8 cellular contexts compared by ENCODE assay signal in genomic region chr1:226739696-226740065, GRCh38. TPM values are rescaled to one million over a fixed set of nuclear protein-coding genes. Genes with fewer than 3 reads are reported as not detected.
DNase-seq lines count a peak whose midpoint lies in the region; ATAC-seq and TF ChIP-seq lines count a peak whose summit lies in the region.

No MANE protein-coding gene starts in this region.

- H3K4me3 Mint-ChIP-seq in MCF 10A (ENCODE audit: unreplicated experiment): peak overlapping the region; percentile 82
- H3K4me3 Mint-ChIP-seq in naive thymus-derived CD8-positive, alpha-beta T cell: peak overlapping the region; percentile 89 to 99 (median 97)

- H3K27ac Mint-ChIP-seq in MCF 10A (ENCODE audit: low read depth, unreplicated experiment): peak overlapping the region; percentile 33
- H3K27ac Mint-ChIP-seq in naive thymus-derived CD8-positive, alpha-beta T cell: peak overlapping the region; percentile 86 to 99 (median 98)

- BruUV-seq in MCF 10A (replicated peaks; lab: Mats Ljungman, UMichigan): no TSS peak

- no peak for DNase-seq in HL-60 (ENCODE audit: low read depth in 1 of 2, low spot score in 1 of 2)
- no peak for DNase-seq in MCF 10A (ENCODE audit: unreplicated experiment)
- DNase-seq in naive thymus-derived CD8-positive, alpha-beta T cell: no peak
- DNase-seq in lower leg skin (ENCODE audit: low spot score in 2 of 2): no peak
- no peak for DNase-seq in OCI-M1 (lab: John Stamatoyannopoulos, UW)
- DNase-seq in COR-L47 (lab: John Stamatoyannopoulos, UW): no peak
- no peak for DNase-seq in GDM1 (lab: John Stamatoyannopoulos, UW)

- peak; percentile 39 to 65 for ATAC-seq in naive thymus-derived CD8-positive, alpha-beta T cell

- CTCF ChIA-PET in MCF 10A (lab: Yijun Ruan, JAX): interaction anchor here (0.6 to 1.9 kb wide), 10 partner anchors 11 to 1773 kb away, joined by 3 to 6 read pairs (median 4); no protein-coding TSS in a partner anchor

- H3K4me1 ChIP-seq in ACC112 (ENCODE audit: control insufficient read depth, insufficient read depth, low read length, unreplicated experiment): no peaks in the 10 kb centered on the region

- no peaks in the 10 kb centered on the region for H3K36me3 Mint-ChIP-seq in MCF 10A (ENCODE audit: insufficient read depth, unreplicated experiment)
- peaks cover 7 to 38% (median 22%) of the 10 kb centered on the region in 3 donors for H3K36me3 Mint-ChIP-seq in naive thymus-derived CD8-positive, alpha-beta T cell

- H3K4me3 ChIP-seq in ACC112 (ENCODE audit: low read depth, low read length): peak overlapping the region; percentile 90
- H3K4me3 ChIP-seq in HL-60 (replicated peaks; ENCODE audit: insufficient read depth, low read length): no peak overlapping the region; the same call in 1 of the 2 replicates
- H3K4me3 ChIP-seq in lower leg skin (ENCODE audit: low read depth, poor library complexity, severe bottlenecking): no peak overlapping the region

- no peak for TF ChIP-seq POLR2A in lower leg skin (IDR thresholded peaks at IDR 0.05)

- intact Hi-C loops in MCF 10A (cut with micrococcal nuclease) (loop anchor here (1.0 to 10.0 kb wide), 7 partner anchors 23 to 575 kb away; partner anchors contain the start of gene CDC42BPA), lower leg skin (cut with DNase I; ENCODE audit: low total_unique reads) (loop anchor here (10.0 kb wide), 1 partner anchor 85 kb away; no protein-coding TSS in a partner anchor)

- peaks cover 8% of the 10 kb centered on the region for H3K9me3 Mint-ChIP-seq in MCF 10A (ENCODE audit: unreplicated experiment)
- peaks cover 0 to 4% (median 0%) of the 10 kb centered on the region in 9 donors for H3K9me3 Mint-ChIP-seq in naive thymus-derived CD8-positive, alpha-beta T cell

- H2AFZ ChIP-seq in ACC112 (ENCODE audit: low read length, unreplicated experiment): peak overlapping the region; percentile 79

- no peak for TF ChIP-seq CTCF in HL-60 (IDR thresholded peaks at IDR 0.05; ENCODE audit: insufficient read depth, low read length)
- no peak for TF ChIP-seq CTCF in MCF 10A (IDR thresholded peaks at IDR 0.05; ENCODE audit: unreplicated experiment)
- TF ChIP-seq CTCF in lower leg skin (IDR thresholded peaks at IDR 0.05): no peak

- POLR2A ChIA-PET in MCF 10A (lab: Yijun Ruan, JAX): interaction anchor here (0.5 to 5.6 kb wide), 15 partner anchors 10 to 816 kb away, joined by 3 to 61 read pairs (median 8); no protein-coding TSS in a partner anchor
- POLR2A ChIA-PET in naive thymus-derived CD8-positive, alpha-beta T cell (lab: Charles Lee): interaction anchor here (0.6 to 3.2 kb wide), 31 partner anchors 10 to 438 kb away, joined by 3 to 17 read pairs (median 5); no protein-coding TSS in a partner anchor

- 59 to 70% methylated on average over 3 of the region's 3 CpGs for WGBS in lower leg skin, 2 donors

- H3K36me3 ChIP-seq in ACC112 (ENCODE audit: insufficient read depth, low read length): no peaks in the 10 kb centered on the region

- H3K27me3 Mint-ChIP-seq in MCF 10A (ENCODE audit: insufficient read depth, unreplicated experiment): no peaks in the 10 kb centered on the region
- no peaks in the 10 kb centered on the region for H3K27me3 Mint-ChIP-seq in naive thymus-derived CD8-positive, alpha-beta T cell

- H3K27me3 ChIP-seq in ACC112 (ENCODE audit: insufficient read depth, low read length) (no peaks in the 10 kb centered on the region), HL-60 (ENCODE audit: insufficient read depth, poor library complexity, severe bottlenecking) (no peaks in the 10 kb centered on the region)

- H3K27ac ChIP-seq in ACC112 (ENCODE audit: low read depth, low read length) (no peak overlapping the region), HL-60 (replicated peaks) (peak overlapping the region; percentile 93)

- no peaks in the 10 kb centered on the region for H3K79me2 ChIP-seq in ACC112 (ENCODE audit: control insufficient read depth, insufficient read depth, low read length, unreplicated experiment)

- H3K4me1 Mint-ChIP-seq in MCF 10A (ENCODE audit: insufficient read depth, unreplicated experiment): peaks cover 16% of the 10 kb centered on the region
- H3K4me1 Mint-ChIP-seq in naive thymus-derived CD8-positive, alpha-beta T cell: peaks cover 8 to 44% (median 36%) of the 10 kb centered on the region in 4 donors

RNA-seq across cellular contexts. Expression of gene ITPKB, which starts 0.6 kb away (rescaled TPM):
- total RNA-seq in MCF 10A (2022) (9.5 and 12.6 TPM in 2 replicates), lower leg skin (10 to 100 TPM; 39.3 to 57.2 (median 44.1) TPM)
- total RNA-seq in naive thymus-derived CD8-positive, alpha-beta T cell: 100 to 1,000 TPM; 177 to 185 TPM
- polyA plus RNA-seq in naive thymus-derived CD8-positive, alpha-beta T cell: 10 to 100 TPM; 72.3 to 74.3 (median 73.0) TPM
